ENCODE assay signal across 8 cellular contexts in genomic region chr2:42100696-42101585, GRCh38. TPM values are rescaled to one million over a fixed set of nuclear protein-coding genes. Genes with fewer than 3 reads are reported as not detected.
DNase-seq lines count a peak whose midpoint lies in the region; ATAC-seq, FAIRE-seq and TF ChIP-seq lines count a peak whose summit lies in the region.

No MANE protein-coding gene starts in this region.

- dilution Hi-C loops in endothelial cell of umbilical vein (cut with MboI; ENCODE audit: extremely low pct_ligation_motif_present, low sequenced_read_pairs): no loop called here

- TF ChIP-seq POLR2A in endothelial cell of umbilical vein (IDR thresholded peaks at IDR 0.05; ENCODE audit: low read depth, low read length) (no peak), testis (IDR thresholded peaks at IDR 0.05) (no peak)

- H3K9me3 ChIP-seq in endothelial cell of umbilical vein (replicated peaks; ENCODE audit: control insufficient read depth, insufficient read depth, low read length): no peaks in the 10 kb centered on the region
- H3K9me3 ChIP-seq in testis: no peaks in the 10 kb centered on the region

- peaks cover 12% of the 10 kb centered on the region for H3K36me3 Mint-ChIP-seq in GM23338 (ENCODE audit: low read depth)

- DNase-seq in GM23338 (ENCODE audit: low spot score) (peak; percentile 78), endothelial cell of umbilical vein (ENCODE audit: low read depth, low spot score) (peak; percentile 42), myocyte (ENCODE audit: low read depth) (peak; percentile 61), testis (peak; percentile 55), NCI-H524 treated with DMSO at 0.1 percent for 48 hours (lab: John Stamatoyannopoulos, UW) (no peak)
- peak in 2 of 3 experiments; percentile 11 to 24 for DNase-seq in activated CD8-positive, alpha-beta memory T cell treated with anti-CD3 and anti-CD28 coated beads for 48 hours (ENCODE audit: low read depth in 2 of 3, low spot score in 2 of 3)

- H3K27ac Mint-ChIP-seq in GM23338: no peak overlapping the region

- POLR2A ChIA-PET in endothelial cell of umbilical vein (lab: Charles Lee): no interaction called here

- WGBS in testis, 2 donors: 58 to 73% methylated on average over 15 to 24 of the region's 68 CpGs

- H3K79me2 ChIP-seq in GM23338 (replicated peaks; ENCODE audit: insufficient read depth) (no peaks in the 10 kb centered on the region), endothelial cell of umbilical vein (ENCODE audit: control insufficient read depth, insufficient read depth, low read length) (no peaks in the 10 kb centered on the region)

- H3K4me1 ChIP-seq in GM23338 (ENCODE audit: insufficient read depth) (peaks cover 30% of the 10 kb centered on the region), endothelial cell of umbilical vein (ENCODE audit: control insufficient read depth, extremely low read depth, insufficient read depth, low read length) (peaks cover 8% of the 10 kb centered on the region), testis (peaks cover 22% of the 10 kb centered on the region)

- H3K9ac ChIP-seq in endothelial cell of umbilical vein (replicated peaks; ENCODE audit: extremely low read depth, insufficient read depth, low read length): peak overlapping the region; percentile 23

- H3K27me3 ChIP-seq in GM23338 (ENCODE audit: insufficient read depth) (peaks cover 15% of the 10 kb centered on the region; the same call in 1 of the 2 replicates), endothelial cell of umbilical vein (ENCODE audit: control insufficient read depth in 2 of 2, insufficient read depth in 2 of 2, low read length in 2 of 2) (no peaks in the 10 kb centered on the region), testis (no peaks in the 10 kb centered on the region)

- no peak for TF ChIP-seq CTCF in GM23338 (conservative IDR thresholded peaks at IDR 0.05; ENCODE audit: low read depth in 2 of 2)
- no peak for TF ChIP-seq CTCF in endothelial cell of umbilical vein (IDR thresholded peaks at IDR 0.05; ENCODE audit: extremely low read depth in 1 of 2, insufficient read depth in 1 of 2, low read depth in 1 of 2, low read length in 2 of 2)
- TF ChIP-seq CTCF in testis (IDR thresholded peaks at IDR 0.05): no peak

- H3K36me3 ChIP-seq in GM23338 (ENCODE audit: insufficient read depth): peaks cover 7% of the 10 kb centered on the region; the same call in 1 of the 2 replicates
- H3K36me3 ChIP-seq in endothelial cell of umbilical vein (ENCODE audit: control insufficient read depth in 2 of 2, extremely low read depth in 1 of 2, insufficient read depth in 2 of 2, low read length in 2 of 2): no peaks in the 10 kb centered on the region
- no peaks in the 10 kb centered on the region for H3K36me3 ChIP-seq in testis (ENCODE audit: low read depth, missing control alignments)

- intact Hi-C loops in endothelial cell of umbilical vein (cut with micrococcal nuclease): loop anchor here (1.0 to 2.0 kb wide), 2 partner anchors 32 to 41 kb away; no protein-coding TSS in a partner anchor
- intact Hi-C loops in testis (cut with DNase I; ENCODE audit: low total_unique reads): no loop called here

- CTCF ChIA-PET in endothelial cell of umbilical vein (lab: Charles Lee): interaction anchor here (12.9 kb wide), 1 partner anchor 227 kb away, joined by 369 read pairs; no protein-coding TSS in a partner anchor

- ATAC-seq in GM23338 (peak; percentile 51), HG03159 (IDR thresholded peaks at IDR 0.05; ENCODE audit: unreplicated experiment) (no peak), GM19351 (IDR thresholded peaks at IDR 0.05; ENCODE audit: unreplicated experiment) (no peak)

- no TSS peak for BruUV-seq in endothelial cell of umbilical vein (replicated peaks; lab: Mats Ljungman, UMichigan)

- peaks cover 18% of the 10 kb centered on the region for H3F3A ChIP-seq in GM23338 (replicated peaks; ENCODE audit: low read depth)

- H3K4me3 Mint-ChIP-seq in GM23338: 0 out of 3 replicates have a peak overlapping the region, but pooled peaks have one; percentile 8

- peak overlapping the region; percentile 89 for H3K4me2 ChIP-seq in GM23338
- H3K4me2 ChIP-seq in endothelial cell of umbilical vein (ENCODE audit: insufficient read depth, low read length): no peak overlapping the region

- H3K4me1 Mint-ChIP-seq in GM23338: peaks cover 33% of the 10 kb centered on the region

- no peaks in the 10 kb centered on the region for H3K9me2 ChIP-seq in GM23338 (ENCODE audit: insufficient read depth)

- peaks cover 20% of the 10 kb centered on the region for H3K27me3 Mint-ChIP-seq in GM23338 (ENCODE audit: insufficient read depth, low read depth, poor library complexity)

- peak overlapping the region; percentile 56 for H3K4me3 ChIP-seq in GM23338
- peak overlapping the region in 1 of 3 experiments; percentile 35 for H3K4me3 ChIP-seq in endothelial cell of umbilical vein (replicated peaks in 1 of 3; ENCODE audit: insufficient read depth in 1 of 3, low read depth in 1 of 3, low read length in 3 of 3)
- peak overlapping the region; percentile 56 to 62 for H3K4me3 ChIP-seq in testis

- H3K27ac ChIP-seq in GM23338 (ENCODE audit: low read depth) (no peak overlapping the region), endothelial cell of umbilical vein (ENCODE audit: insufficient read depth, low read depth, low read length) (no peak overlapping the region), testis (peak overlapping the region; percentile 57 to 84)

- H2AFZ ChIP-seq in GM23338: peak overlapping the region; percentile 80; the same call in 1 of the 2 replicates
- H2AFZ ChIP-seq in endothelial cell of umbilical vein (ENCODE audit: low read depth, low read length): peak overlapping the region; percentile 70

- H3K9me3 Mint-ChIP-seq in GM23338: peaks cover 13% of the 10 kb centered on the region

- H3K9me1 ChIP-seq in endothelial cell of umbilical vein (replicated peaks; ENCODE audit: control insufficient read depth, extremely low read depth, insufficient read depth, low read length): no peaks in the 10 kb centered on the region

- H4K20me1 ChIP-seq in GM23338 (replicated peaks; ENCODE audit: insufficient read depth): no peaks in the 10 kb centered on the region
- H4K20me1 ChIP-seq in endothelial cell of umbilical vein (replicated peaks; ENCODE audit: control insufficient read depth, extremely low read depth, insufficient read depth, low read length): no peaks in the 10 kb centered on the region

- peak; percentile 72 for FAIRE-seq in endothelial cell of umbilical vein (lab: Jason Lieb, UNC)

TF ChIP-seq in GM23338, 12 proteins besides CTCF, POLR2A, EP300 and RAD21:
- TF ChIP-seq POLR2AphosphoS5 (IDR thresholded peaks at IDR 0.05; ENCODE audit: low read depth) (0 out of 2 replicates have a peak, but pooled peaks have one; percentile 17), JUNB (IDR thresholded peaks at IDR 0.05; ENCODE audit: unreplicated experiment) (no peak)

TF ChIP-seq in endothelial cell of umbilical vein, 7 proteins besides CTCF, POLR2A, EP300 and RAD21:
- TF ChIP-seq EZH2 (IDR thresholded peaks at IDR 0.05; ENCODE audit: borderline replicate concordance, low read depth, low read length, severe bottlenecking) (no peak), POLR2AphosphoS5 (IDR thresholded peaks at IDR 0.05; ENCODE audit: insufficient read depth, low read depth, low read length) (peak; percentile 50)

RNA-seq across cellular contexts. Expression of gene PKDCC, which starts 53.1 kb away (rescaled TPM):
- 32.8 and 44.8 TPM in 2 replicates for total RNA-seq in GM23338 (2014; rRNA removed; shearing (Covaris generic))
- polyA plus RNA-seq in GM23338 (2016; fragmentation: Nextera tagmentation; extraction: Ambion mirVana) (7.0 and 9.3 TPM in 2 replicates), endothelial cell of umbilical vein (3.0 and 4.1 TPM in 2 replicates), testis (ENCODE audit: insufficient read depth, low read depth, low replicate concordance) (121 TPM)
- total RNA-seq in endothelial cell of umbilical vein (5.9 and 6.9 TPM in 2 replicates), myocyte (23.6 and 45.0 TPM in 2 replicates), testis (100 to 1,000 TPM in 1 of 2 donors, 10 to 100 TPM in 1; 86.0 to 122 TPM)
- 3.6 and 3.9 TPM in 2 replicates for polyA plus RNA-seq in endothelial cell of umbilical vein (2011; cell fraction: cytosol; rRNA removed)
- polyA plus RNA-seq in endothelial cell of umbilical vein (2011; cell fraction: nucleus; rRNA removed): 11.0 and 16.8 TPM in 2 replicates
- 2.4 and 4.7 TPM in 2 replicates for polyA plus RNA-seq in endothelial cell of umbilical vein (2012)
- polyA minus RNA-seq in endothelial cell of umbilical vein: 4.5 and 4.8 TPM in 2 replicates
- polyA minus RNA-seq in endothelial cell of umbilical vein (2011; cell fraction: cytosol; rRNA and poly(A)+ RNA removed): 31.0 TPM
- polyA minus RNA-seq in endothelial cell of umbilical vein (2011; cell fraction: nucleus; rRNA and poly(A)+ RNA removed): 2.0 and 3.1 TPM in 2 replicates
- 29.9 TPM for polyA plus RNA-seq in myocyte (2012)

Comparison
In these comparisons a context has a peak if more than half of its experiments do, and no peak if none do; other contexts are left out.
1. H3K27ac ChIP-seq: peak in testis (2 of 2); none in GM23338 (single experiment) and endothelial cell of umbilical vein (single experiment).